Comparison of ENCODE assay signal across 1 cellular context in the genomic region with DNA sequence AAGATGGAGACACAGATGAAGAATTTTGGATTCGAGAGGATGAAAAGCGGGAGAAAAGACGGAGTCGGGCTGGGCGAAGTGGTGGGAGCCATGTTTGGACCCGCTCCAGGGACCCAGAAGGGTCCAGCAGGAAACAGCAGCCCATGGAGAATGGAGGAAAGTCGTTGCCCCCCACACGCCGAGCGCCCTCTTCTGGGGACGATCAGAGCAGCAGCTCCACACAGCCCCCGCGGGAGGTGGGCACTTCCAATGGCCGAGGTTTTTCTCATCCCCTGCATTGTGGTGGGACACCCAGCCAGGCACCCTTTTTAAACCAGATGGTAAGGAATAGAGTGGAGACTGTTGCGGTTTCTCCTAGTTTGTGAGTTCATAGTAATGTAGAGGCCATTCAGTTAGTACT.
TF ChIP-seq lines count a peak whose summit lies in the region.

No MANE protein-coding gene starts in this region.

TF ChIP-seq in GM23338, 12 proteins besides CTCF, POLR2A, EP300 and RAD21 (continued from another document):
- TF ChIP-seq STAT1 (IDR thresholded peaks at IDR 0.05; ENCODE audit: unreplicated experiment), result no peak
